Comparison of ENCODE assay signal across 16 cellular contexts in the genomic region with DNA sequence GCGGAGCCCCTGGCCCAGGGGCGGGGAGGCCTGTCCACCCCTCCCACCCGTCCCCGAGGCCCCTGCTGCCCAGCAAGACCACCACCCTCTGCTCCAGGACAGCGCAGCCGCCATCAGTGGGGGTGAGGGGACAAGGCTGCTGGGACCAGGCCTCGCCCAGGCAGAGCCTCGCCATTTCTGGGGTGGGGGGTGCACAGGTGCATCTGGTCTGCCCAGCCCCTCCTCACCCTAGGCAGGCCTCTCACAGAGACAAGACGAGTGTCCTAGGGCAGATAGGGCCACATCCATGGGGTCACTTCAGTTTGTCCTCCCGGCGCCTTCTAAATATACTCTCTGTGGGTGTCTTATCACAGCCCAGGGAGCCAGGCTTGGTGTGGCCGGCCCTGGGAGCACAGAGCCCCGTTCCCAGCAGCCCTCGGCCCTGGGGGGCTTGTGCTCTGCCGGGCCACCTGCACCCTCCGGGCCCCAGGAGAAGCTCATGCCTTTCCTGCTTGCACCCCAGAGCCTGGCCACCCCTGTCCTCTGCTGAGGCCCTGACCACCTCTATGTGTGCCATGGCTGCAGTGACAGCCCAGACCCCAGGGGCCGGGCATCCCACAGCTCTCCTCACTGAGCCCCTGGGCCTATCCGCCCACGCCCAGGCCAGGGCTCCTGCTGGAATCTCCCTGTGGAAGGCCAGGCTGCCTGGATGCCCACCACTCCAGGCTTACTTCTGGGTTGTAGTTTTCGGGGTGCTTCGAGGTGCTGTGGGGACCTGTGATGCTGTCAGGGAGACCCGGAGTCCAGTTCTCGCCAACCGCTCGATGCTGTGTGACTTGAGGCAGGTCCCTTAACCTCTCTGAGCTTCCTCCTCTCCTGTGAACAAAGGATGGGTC.
DNase-seq lines count a peak whose midpoint lies in the region; ATAC-seq and TF ChIP-seq lines count a peak whose summit lies in the region.
"Had no signal": no experiment of that assay in that cellular context is flagged by ENCODE, and none has a peak within 500 bp of the region (broad histone marks: within the 10 kb centered on the region; RNA-seq: fewer than 3 reads in every experiment).

No MANE protein-coding gene starts in this region.

- H3K36me3 Mint-ChIP-seq in activated naive CD4-positive, alpha-beta T cell treated with anti-CD3 and anti-CD28 coated beads, Interleukin-2, amount 50 U/mL, for 72 hours: no peaks in the 10 kb centered on the region
- no peaks in the 10 kb centered on the region for H3K36me3 Mint-ChIP-seq in activated naive CD4-positive, alpha-beta T cell treated with anti-CD3 and anti-CD28 coated beads, Interleukin-2, amount 10 ng/mL, durations not matched to agents 7 days and 5 days
- H3K36me3 Mint-ChIP-seq in endothelial cell (ENCODE audit: low read depth, unreplicated experiment): no peaks in the 10 kb centered on the region
- H3K36me3 Mint-ChIP-seq in mesothelial cell of epicardium: no peaks in the 10 kb centered on the region
- H3K36me3 Mint-ChIP-seq: stimulated activated memory B cell treated with anti-CD40 and anti-IgM and Interleukin-4, amounts not matched to agents 10 μg/mL and 1 μg/mL and 100 μg/mL, for 72 hours had no signal

- no peaks in the 10 kb centered on the region for H3K9me3 ChIP-seq in transverse colon

- no peaks in the 10 kb centered on the region for H3K4me1 ChIP-seq in transverse colon
- H3K4me1 ChIP-seq: parathyroid adenoma had no signal

- intact Hi-C loops in transverse colon (cut with DNase I; ENCODE audit: low total_unique reads): no loop called here

- H3K27ac ChIP-seq in transverse colon: no peak overlapping the region
- H3K27ac ChIP-seq: cardiac muscle cell, epithelial cell of prostate, parathyroid adenoma had no signal

- H3K4me3 Mint-ChIP-seq in activated naive CD4-positive, alpha-beta T cell treated with anti-CD3 and anti-CD28 coated beads, Interleukin-2, amount 10 ng/mL, durations not matched to agents 7 days and 5 days: no peak overlapping the region
- H3K4me3 Mint-ChIP-seq in endothelial cell (ENCODE audit: unreplicated experiment) (no peak overlapping the region), mesothelial cell of epicardium (no peak overlapping the region)
- H3K4me3 Mint-ChIP-seq: activated T-helper 17 cell treated with anti-CD3 and anti-CD28 coated beads, Interleukin-2, amount 50 U/mL, for 72 hours; stimulated activated memory B cell treated with anti-CD40 and anti-IgM and Interleukin-4, amounts not matched to agents 10 μg/mL and 1 μg/mL and 100 μg/mL, for 72 hours had no signal

- no peaks in the 10 kb centered on the region for H3K36me3 ChIP-seq in transverse colon
- H3K36me3 ChIP-seq: cardiac muscle cell had no signal

- in situ Hi-C loops in transverse colon (cut with MboI; ENCODE audit: low pct_ligation_motif_present in 1 of 4, low pct_unique_long_range_greater_than_20kb in 1 of 4, low sequenced_read_pairs in 3 of 4): no loop called here

- no peak overlapping the region for H3K27ac Mint-ChIP-seq in activated naive CD4-positive, alpha-beta T cell treated with anti-CD3 and anti-CD28 coated beads, Interleukin-2, amount 50 U/mL, for 72 hours
- H3K27ac Mint-ChIP-seq in activated naive CD4-positive, alpha-beta T cell treated with anti-CD3 and anti-CD28 coated beads, Interleukin-2, amount 10 ng/mL, durations not matched to agents 7 days and 5 days: no peak overlapping the region
- no peak overlapping the region for H3K27ac Mint-ChIP-seq in endothelial cell (ENCODE audit: unreplicated experiment)
- no peak overlapping the region for H3K27ac Mint-ChIP-seq in mesothelial cell of epicardium
- H3K27ac Mint-ChIP-seq: activated T-helper 17 cell treated with anti-CD3 and anti-CD28 coated beads, Interleukin-2, amount 50 U/mL, for 72 hours; stimulated activated memory B cell treated with anti-CD40 and anti-IgM and Interleukin-4, amounts not matched to agents 10 μg/mL and 1 μg/mL and 100 μg/mL, for 72 hours had no signal

- no peaks in the 10 kb centered on the region for H3K4me1 Mint-ChIP-seq in activated naive CD4-positive, alpha-beta T cell treated with anti-CD3 and anti-CD28 coated beads, Interleukin-2, amount 10 ng/mL, durations not matched to agents 7 days and 5 days
- H3K4me1 Mint-ChIP-seq in endothelial cell (ENCODE audit: unreplicated experiment) (peaks cover 12% of the 10 kb centered on the region), mesothelial cell of epicardium (no peaks in the 10 kb centered on the region)

- WGBS in transverse colon (ENCODE audit: low coverage in 1 of 2), 2 donors: 92% methylated on average over 23 of the region's 25 CpGs; no CpG with 5 or more reads in 1 of the 2 donors

- no peak for TF ChIP-seq EP300 in transverse colon (IDR thresholded peaks at IDR 0.05; ENCODE audit: low read depth)

- TF ChIP-seq CTCF in endothelial cell (IDR thresholded peaks at IDR 0.05; ENCODE audit: unreplicated experiment): no peak
- no peak for TF ChIP-seq CTCF in mesothelial cell of epicardium (IDR thresholded peaks at IDR 0.05; ENCODE audit: unreplicated experiment)
- TF ChIP-seq CTCF in transverse colon (IDR thresholded peaks at IDR 0.05): no peak

- peak; percentile 1 to 38 for DNase-seq in activated naive CD4-positive, alpha-beta T cell treated with anti-CD3 and anti-CD28 coated beads, Interleukin-2, amount 50 U/mL, for 72 hours (ENCODE audit: low spot score in 2 of 2)
- no peak for DNase-seq in activated naive CD4-positive, alpha-beta T cell treated with anti-CD3 and anti-CD28 coated beads, Interleukin-2, amount 10 ng/mL, durations not matched to agents 7 days and 5 days
- DNase-seq in endothelial cell (ENCODE audit: low spot score) (peak; percentile 2), mesothelial cell of epicardium (ENCODE audit: low spot score in 2 of 2, unreplicated experiment in 2 of 2) (peak; percentile 3 to 33), transverse colon (peak; percentile 7), Kasumi-1 (lab: John Stamatoyannopoulos, UW) (no peak)
- DNase-seq: DMS 273 treated with DMSO at 0.1 percent for 48 hours, mammary epithelial cell, NCI-H2029 treated with DMSO at 0.1 percent for 48 hours had no signal

- H3K27me3 Mint-ChIP-seq in activated naive CD4-positive, alpha-beta T cell treated with anti-CD3 and anti-CD28 coated beads, Interleukin-2, amount 10 ng/mL, durations not matched to agents 7 days and 5 days: no peaks in the 10 kb centered on the region
- peaks cover 3% of the 10 kb centered on the region for H3K27me3 Mint-ChIP-seq in endothelial cell (ENCODE audit: unreplicated experiment)
- peaks cover 21% of the 10 kb centered on the region for H3K27me3 Mint-ChIP-seq in mesothelial cell of epicardium (ENCODE audit: low read depth)
- H3K27me3 Mint-ChIP-seq: activated T-helper 17 cell treated with anti-CD3 and anti-CD28 coated beads, Interleukin-2, amount 50 U/mL, for 72 hours; stimulated activated memory B cell treated with anti-CD40 and anti-IgM and Interleukin-4, amounts not matched to agents 10 μg/mL and 1 μg/mL and 100 μg/mL, for 72 hours had no signal

- no peak for TF ChIP-seq POLR2A in transverse colon (IDR thresholded peaks at IDR 0.05)

- H3K9me3 Mint-ChIP-seq in activated naive CD4-positive, alpha-beta T cell treated with anti-CD3 and anti-CD28 coated beads, Interleukin-2, amount 50 U/mL, for 72 hours: no peaks in the 10 kb centered on the region
- no peaks in the 10 kb centered on the region for H3K9me3 Mint-ChIP-seq in activated naive CD4-positive, alpha-beta T cell treated with anti-CD3 and anti-CD28 coated beads, Interleukin-2, amount 10 ng/mL, durations not matched to agents 7 days and 5 days
- no peaks in the 10 kb centered on the region for H3K9me3 Mint-ChIP-seq in endothelial cell (ENCODE audit: unreplicated experiment)
- no peaks in the 10 kb centered on the region for H3K9me3 Mint-ChIP-seq in mesothelial cell of epicardium
- H3K9me3 Mint-ChIP-seq: activated T-helper 17 cell treated with anti-CD3 and anti-CD28 coated beads, Interleukin-2, amount 50 U/mL, for 72 hours; stimulated activated memory B cell treated with anti-CD40 and anti-IgM and Interleukin-4, amounts not matched to agents 10 μg/mL and 1 μg/mL and 100 μg/mL, for 72 hours had no signal

- H3K27me3 ChIP-seq in transverse colon: no peaks in the 10 kb centered on the region

- H3K4me3 ChIP-seq in transverse colon: no peak overlapping the region
- H3K4me3 ChIP-seq: cardiac muscle cell had no signal

- ATAC-seq in activated naive CD4-positive, alpha-beta T cell treated with anti-CD3 and anti-CD28 coated beads, Interleukin-2, amount 50 U/mL, for 72 hours: no peak
- ATAC-seq in HG03439 (IDR thresholded peaks at IDR 0.05; ENCODE audit: unreplicated experiment) (no peak), HG02884 (IDR thresholded peaks at IDR 0.05; ENCODE audit: unreplicated experiment) (no peak)
- ATAC-seq: activated T-helper 17 cell treated with anti-CD3 and anti-CD28 coated beads, Interleukin-2, amount 50 U/mL, for 72 hours; stimulated activated memory B cell treated with anti-CD40 and anti-IgM and Interleukin-4, amounts not matched to agents 10 μg/mL and 1 μg/mL and 100 μg/mL, for 72 hours had no signal

- CTCF ChIA-PET in activated naive CD4-positive, alpha-beta T cell treated with anti-CD3 and anti-CD28 coated beads, Interleukin-2, amount 10 ng/mL, durations not matched to agents 7 days and 5 days (lab: Charles Lee): no interaction called here

Comparison
In these comparisons a context has a peak if more than half of its experiments do, and no peak if none do; other contexts are left out.
1. DNase-seq: peak in activated naive CD4-positive, alpha-beta T cell treated with anti-CD3 and anti-CD28 coated beads, Interleukin-2, amount 50 U/mL, for 72 hours (2 of 2), endothelial cell (single experiment), mesothelial cell of epicardium (2 of 2) and transverse colon (single experiment); none in activated naive CD4-positive, alpha-beta T cell treated with anti-CD3 and anti-CD28 coated beads, Interleukin-2, amount 10 ng/mL, durations not matched to agents 7 days and 5 days (single experiment) and Kasumi-1 (0 of 2).